ENCODE assay signal across 13 cellular contexts in genomic region chr15:74785716-74786032, GRCh38. TPM values are rescaled to one million over a fixed set of nuclear protein-coding genes. Genes with fewer than 3 reads are reported as not detected.
A peak's percentile ranks its signal among the peaks of the same experiment; 100 is the strongest.
DNase-seq lines count a peak whose midpoint lies in the region; ATAC-seq and TF ChIP-seq lines count a peak whose summit lies in the region.
"Had no signal": no experiment of that assay in that cellular context is flagged by ENCODE, and none has a peak within 500 bp of the region (broad histone marks: within the 10 kb centered on the region; RNA-seq: fewer than 3 reads in every experiment).

No MANE protein-coding gene starts in this region.

- no peaks in the 10 kb centered on the region for H3K27me3 ChIP-seq in mesenchymal stem cell (ENCODE audit: control insufficient read depth in 1 of 2, insufficient read depth in 1 of 2, low read length in 2 of 2)
- H3K27me3 ChIP-seq: adrenal gland, SJSA1 had no signal

- peak overlapping the region; percentile 84 for H3K4me3 Mint-ChIP-seq in activated T-helper 17 cell treated with anti-CD3 and anti-CD28 coated beads, Interleukin-2, amount 50 U/mL, for 72 hours

- H3K27ac ChIP-seq in mesenchymal stem cell (ENCODE audit: low read length, poor library complexity, severe bottlenecking) = no peak overlapping the region
- H3K27ac ChIP-seq: SJSA1 had no signal

- H3K4me1 ChIP-seq in mesenchymal stem cell (ENCODE audit: control insufficient read depth, insufficient read depth, low read depth, low read length) = peaks cover 83% of the 10 kb centered on the region

- H3K9ac ChIP-seq in mesenchymal stem cell (ENCODE audit: low read length) = no peak overlapping the region

- H3K79me1 ChIP-seq in mesenchymal stem cell (replicated peaks; ENCODE audit: low read length, poor library complexity, severe bottlenecking) = peaks cover 21% of the 10 kb centered on the region

- no peak overlapping the region for H3K18ac ChIP-seq in mesenchymal stem cell (ENCODE audit: low read depth in 1 of 2, low read length in 2 of 2)

- no peak overlapping the region for H3K4me2 ChIP-seq in mesenchymal stem cell (ENCODE audit: low read length, poor library complexity, severe bottlenecking)

- no peak for ATAC-seq in activated T-helper 17 cell treated with anti-CD3 and anti-CD28 coated beads, Interleukin-2, amount 50 U/mL, for 72 hours (replicated peaks)
- ATAC-seq in SK-N-SH treated with all-trans-retinoic acid at 6 μM for 48 hours = no peak
- ATAC-seq in GM21423 (IDR thresholded peaks at IDR 0.05; ENCODE audit: unreplicated experiment) = no peak

- H3K9me3 ChIP-seq in mesenchymal stem cell (ENCODE audit: control insufficient read depth, low read length) = no peaks in the 10 kb centered on the region
- H3K9me3 ChIP-seq: adrenal gland, SJSA1 had no signal

- H3K36me3 Mint-ChIP-seq in activated T-helper 17 cell treated with anti-CD3 and anti-CD28 coated beads, Interleukin-2, amount 50 U/mL, for 72 hours (ENCODE audit: low read depth) = peaks cover 86% of the 10 kb centered on the region

- H3K23ac ChIP-seq in mesenchymal stem cell (ENCODE audit: low read length in 2 of 2) = no peak overlapping the region

- H4K91ac ChIP-seq in mesenchymal stem cell (ENCODE audit: low read length) = no peak overlapping the region

- H3K27me3 Mint-ChIP-seq in activated T-helper 17 cell treated with anti-CD3 and anti-CD28 coated beads, Interleukin-2, amount 50 U/mL, for 72 hours = no peaks in the 10 kb centered on the region

- H4K8ac ChIP-seq in mesenchymal stem cell (ENCODE audit: low read length) = no peak overlapping the region

- H3K14ac ChIP-seq in mesenchymal stem cell (ENCODE audit: low read length in 2 of 2) = no peak overlapping the region

- no peak overlapping the region for H2AFZ ChIP-seq in mesenchymal stem cell (ENCODE audit: low read depth, low read length)

- H3K4ac ChIP-seq in mesenchymal stem cell (ENCODE audit: low read depth in 1 of 2, low read length in 2 of 2) = no peak overlapping the region

- peak overlapping the region; percentile 89 for H3K27ac Mint-ChIP-seq in activated T-helper 17 cell treated with anti-CD3 and anti-CD28 coated beads, Interleukin-2, amount 50 U/mL, for 72 hours

- H3K4me3 ChIP-seq in mesenchymal stem cell (ENCODE audit: insufficient read depth in 1 of 2, low read depth in 1 of 2, low read length in 2 of 2) = no peak overlapping the region
- H3K4me3 ChIP-seq: adrenal gland, SJSA1 had no signal

- peak overlapping the region; percentile 85 for H2AK5ac ChIP-seq in mesenchymal stem cell (ENCODE audit: low read length, severe bottlenecking)

- H2BK12ac ChIP-seq in mesenchymal stem cell (ENCODE audit: low read length in 2 of 2) = peak overlapping the region in 1 of 2 experiments; percentile 15

- H3K9me3 Mint-ChIP-seq in activated T-helper 17 cell treated with anti-CD3 and anti-CD28 coated beads, Interleukin-2, amount 50 U/mL, for 72 hours = no peaks in the 10 kb centered on the region

- no peak overlapping the region for H2BK5ac ChIP-seq in mesenchymal stem cell (ENCODE audit: low read depth, low read length, poor library complexity, severe bottlenecking)

- 90% methylated on average over 3 of the region's 4 CpGs for WGBS in mesenchymal stem cell

- H2BK120ac ChIP-seq in mesenchymal stem cell (ENCODE audit: low read depth, low read length) = no peak overlapping the region

- DNase-seq in stimulated activated CD4-positive, alpha-beta T cell treated with anti-CD3 and anti-CD28 coated beads, Interleukin-1b, Interleukin-23, amount 100 ng/mL, for 48 hours = peak; percentile 56
- no peak for DNase-seq in stimulated activated CD4-positive, alpha-beta T cell treated with anti-CD3 and anti-CD28 coated beads, Interleukin-12 subunit alpha, Interleukin-12 subunit beta, amount 100 ng/mL, for 4 hours
- DNase-seq in mesenchymal stem cell = no peak
- DNase-seq in central memory CD4-positive, alpha-beta T cell = no peak
- DNase-seq in activated gamma-delta T cell treated with Interleukin-2 at 50 U/mL for 16 hours = no peak
- DNase-seq: adrenal gland, glutamatergic neuron had no signal

- peaks cover 0 to 12% of the 10 kb centered on the region in 2 experiments for H3K36me3 ChIP-seq in mesenchymal stem cell (ENCODE audit: control insufficient read depth in 1 of 2, insufficient read depth in 2 of 2, low read depth in 1 of 2, low read length in 2 of 2)
- H3K36me3 ChIP-seq: adrenal gland had no signal

- no peak overlapping the region for H2BK15ac ChIP-seq in mesenchymal stem cell (ENCODE audit: low read depth, poor library complexity, severe bottlenecking)

- H3K4me1 Mint-ChIP-seq in activated T-helper 17 cell treated with anti-CD3 and anti-CD28 coated beads, Interleukin-2, amount 50 U/mL, for 72 hours = peaks cover 40% of the 10 kb centered on the region

TF ChIP-seq in SK-N-SH treated with all-trans-retinoic acid at 6 μM for 48 hours, 23 proteins besides CTCF, POLR2A, EP300 and RAD21 (continues in another document):
- TF ChIP-seq PATZ1 (CRISPR knock-in tag; IDR thresholded peaks at IDR 0.05; ENCODE audit: borderline replicate concordance) (no peak), BACH2 (CRISPR knock-in tag; IDR thresholded peaks at IDR 0.05; ENCODE audit: borderline replicate concordance) (no peak), OSR1 (CRISPR knock-in tag; IDR thresholded peaks at IDR 0.05) (no peak), POU6F1 (CRISPR knock-in tag; IDR thresholded peaks at IDR 0.05; ENCODE audit: borderline replicate concordance, low read depth) (no peak), SNAI2 (CRISPR knock-in tag; IDR thresholded peaks at IDR 0.05) (no peak), ZNF565 (CRISPR knock-in tag; conservative IDR thresholded peaks at IDR 0.05; ENCODE audit: low read depth) (no peak), ZFP30 (CRISPR knock-in tag; IDR thresholded peaks at IDR 0.05) (no peak), CSDC2 (CRISPR knock-in tag; IDR thresholded peaks at IDR 0.05) (no peak), ISL1 (CRISPR knock-in tag; IDR thresholded peaks at IDR 0.05) (no peak), CSRNP3 (CRISPR knock-in tag; IDR thresholded peaks at IDR 0.05) (no peak), ZNF8 (CRISPR knock-in tag; IDR thresholded peaks at IDR 0.05) (no peak), ZNF70 (CRISPR knock-in tag; IDR thresholded peaks at IDR 0.05) (no peak), TCF4 (CRISPR knock-in tag; IDR thresholded peaks at IDR 0.05; ENCODE audit: borderline replicate concordance) (no peak)

RNA-seq across cellular contexts. Expression of gene CSK, which starts 3.8 kb away (rescaled TPM):
- 100 to 1,000 TPM; 176 to 316 TPM for total RNA-seq in activated T-helper 17 cell treated with anti-CD3 and anti-CD28 coated beads, Interleukin-2, amount 50 U/mL, for 72 hours
- 35.8 TPM for polyA plus RNA-seq in mesenchymal stem cell (2013, experiment 1 of 2)
- polyA plus RNA-seq in mesenchymal stem cell (2013, experiment 2 of 2) = 38.5 TPM

RNA-seq across cellular contexts. Expression of gene LMAN1L, which starts 27.0 kb away (rescaled TPM):
- 1 to 10 TPM in 1 of 2 donors, under 1 TPM in 1; 0.82 to 1.6 TPM for total RNA-seq in activated T-helper 17 cell treated with anti-CD3 and anti-CD28 coated beads, Interleukin-2, amount 50 U/mL, for 72 hours
- not detected for polyA plus RNA-seq in mesenchymal stem cell (2013, experiment 1 of 2)
- polyA plus RNA-seq in mesenchymal stem cell (2013, experiment 2 of 2) = not detected
- total RNA-seq: pulmonary artery endothelial cell, SJSA1, subcutaneous adipose tissue had no signal

RNA-seq across cellular contexts. Expression of gene CYP1A2, which starts 37.0 kb away (rescaled TPM):
- total RNA-seq in activated T-helper 17 cell treated with anti-CD3 and anti-CD28 coated beads, Interleukin-2, amount 50 U/mL, for 72 hours = not detected
- polyA plus RNA-seq in mesenchymal stem cell (2013, experiment 1 of 2) = not detected
- not detected for polyA plus RNA-seq in mesenchymal stem cell (2013, experiment 2 of 2)
- total RNA-seq: adrenal gland, pulmonary artery endothelial cell, SJSA1, subcutaneous adipose tissue had no signal
- polyA plus RNA-seq: adrenal gland had no signal

RNA-seq across cellular contexts. Expression of gene CPLX3, which starts 40.8 kb away (rescaled TPM):
- total RNA-seq in activated T-helper 17 cell treated with anti-CD3 and anti-CD28 coated beads, Interleukin-2, amount 50 U/mL, for 72 hours = under 1 TPM; 0.15 to 0.19 TPM
- polyA plus RNA-seq in mesenchymal stem cell (2013, experiment 1 of 2) = not detected
- polyA plus RNA-seq in mesenchymal stem cell (2013, experiment 2 of 2) = not detected
- total RNA-seq: pulmonary artery endothelial cell, SJSA1, subcutaneous adipose tissue had no signal

RNA-seq across cellular contexts. Expression of gene ULK3, which starts 57.3 kb away (rescaled TPM):
- 10 to 100 TPM; 44.1 to 46.7 TPM for total RNA-seq in activated T-helper 17 cell treated with anti-CD3 and anti-CD28 coated beads, Interleukin-2, amount 50 U/mL, for 72 hours
- polyA plus RNA-seq in mesenchymal stem cell (2013, experiment 1 of 2) = 15.0 TPM
- polyA plus RNA-seq in mesenchymal stem cell (2013, experiment 2 of 2) = 14.2 TPM
